ENCODE assay signal across 11 cellular contexts in the genomic region with DNA sequence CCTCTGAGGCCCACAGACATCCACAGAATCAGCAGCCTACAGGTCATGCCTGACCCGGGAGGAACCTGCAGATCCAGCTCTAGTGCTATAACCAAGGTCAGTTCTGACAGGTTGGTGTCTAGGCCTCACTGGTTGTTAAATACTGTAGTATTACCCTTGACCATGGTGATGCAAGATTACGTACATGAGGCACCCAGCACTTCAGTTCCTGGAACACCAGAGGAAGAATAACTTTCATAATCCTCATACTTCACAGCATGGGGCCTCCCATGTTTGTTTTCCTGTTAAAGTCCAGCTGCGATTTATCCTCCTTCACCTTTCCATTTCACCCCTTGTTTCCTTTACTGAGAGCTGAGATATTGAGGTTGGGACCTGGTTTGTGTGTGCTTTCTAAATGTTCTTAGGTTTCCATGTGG. TPM values are rescaled to one million over a fixed set of nuclear protein-coding genes. Genes with fewer than 3 reads are reported as not detected.
DNase-seq lines count a peak whose midpoint lies in the region; ATAC-seq and TF ChIP-seq lines count a peak whose summit lies in the region.
"Had no signal": no experiment of that assay in that cellular context is flagged by ENCODE, and none has a peak within 500 bp of the region (broad histone marks: within the 10 kb centered on the region; RNA-seq: fewer than 3 reads in every experiment).

No MANE protein-coding gene starts in this region.

- H3K27me3 ChIP-seq in gastroesophageal sphincter: no peaks in the 10 kb centered on the region

- no peak overlapping the region for H3K27ac ChIP-seq in gastroesophageal sphincter

- no peak for TF ChIP-seq CTCF in gastroesophageal sphincter (IDR thresholded peaks at IDR 0.05)

- TF ChIP-seq POLR2A in gastroesophageal sphincter (IDR thresholded peaks at IDR 0.05): no peak

- TF ChIP-seq EP300 in gastroesophageal sphincter (IDR thresholded peaks at IDR 0.05): no peak

- H3K27ac Mint-ChIP-seq in stimulated activated naive CD8-positive, alpha-beta T cell treated with anti-CD3 and anti-CD28 coated beads, Interleukin-15, amount 100 ng/mL, for 72 hours: peak overlapping the region; percentile 24 to 79
- H3K27ac Mint-ChIP-seq: CD4-positive, alpha-beta memory T cell had no signal

- no peaks in the 10 kb centered on the region for H3K9me3 ChIP-seq in gastroesophageal sphincter

- peak; percentile 88 for ATAC-seq in stimulated activated naive CD8-positive, alpha-beta T cell treated with anti-CD3 and anti-CD28 coated beads, Interleukin-15, amount 100 ng/mL, for 72 hours
- no peak for ATAC-seq in stimulated activated naive CD8-positive, alpha-beta T cell treated with anti-CD3 and anti-CD28 coated beads, Interleukin-15, Interleukin-2, amounts not matched to agents 100 U/mL and 50 U/mL, for 24 hours
- ATAC-seq in gastroesophageal sphincter (peak; percentile 27), GM21825 (IDR thresholded peaks at IDR 0.05; ENCODE audit: unreplicated experiment) (no peak)
- ATAC-seq: effector memory CD8-positive, alpha-beta T cell had no signal

- WGBS in gastroesophageal sphincter (ENCODE audit: low coverage in 1 of 2), 2 donors: 76 to 85% methylated on average over 2 of the region's 3 CpGs

- DNase-seq in stimulated activated naive CD8-positive, alpha-beta T cell treated with anti-CD3 and anti-CD28 coated beads, Interleukin-15, amount 100 ng/mL, for 72 hours: peak in 1 of 2 donors; percentile 15
- no peak for DNase-seq in stimulated activated naive CD8-positive, alpha-beta T cell treated with anti-CD3 and anti-CD28 coated beads, Interleukin-15, Interleukin-2, amounts not matched to agents 100 U/mL and 50 U/mL, for 24 hours
- peak; percentile 57 for DNase-seq in SKM-1 treated with dmso at 0.1 percent for 144 hours (lab: John Stamatoyannopoulos, UW; ENCODE audit: unreplicated experiment)
- DNase-seq in SHP77 (lab: John Stamatoyannopoulos, UW): no peak
- no peak for DNase-seq in central memory CD4-positive, alpha-beta T cell
- no peak for DNase-seq in HK-2 (ENCODE audit: unreplicated experiment)
- DNase-seq: activated gamma-delta T cell; CD4-positive, alpha-beta memory T cell; effector memory CD8-positive, alpha-beta T cell had no signal

- H3K36me3 ChIP-seq in gastroesophageal sphincter: no peaks in the 10 kb centered on the region

- peaks cover 0 to 8% (median 0%) of the 10 kb centered on the region in 3 donors for H3K4me1 ChIP-seq in gastroesophageal sphincter

- H3K4me3 Mint-ChIP-seq in stimulated activated naive CD8-positive, alpha-beta T cell treated with anti-CD3 and anti-CD28 coated beads, Interleukin-15, amount 100 ng/mL, for 72 hours: peak overlapping the region; percentile 0 to 27
- H3K4me3 Mint-ChIP-seq: CD4-positive, alpha-beta memory T cell; effector memory CD8-positive, alpha-beta T cell had no signal

- H3K4me1 Mint-ChIP-seq in stimulated activated naive CD8-positive, alpha-beta T cell treated with anti-CD3 and anti-CD28 coated beads, Interleukin-15, amount 100 ng/mL, for 72 hours: peaks cover 18% of the 10 kb centered on the region

- H3K9me3 Mint-ChIP-seq in stimulated activated naive CD8-positive, alpha-beta T cell treated with anti-CD3 and anti-CD28 coated beads, Interleukin-15, amount 100 ng/mL, for 72 hours: no peaks in the 10 kb centered on the region
- H3K9me3 Mint-ChIP-seq: CD4-positive, alpha-beta memory T cell; effector memory CD8-positive, alpha-beta T cell had no signal

- no peaks in the 10 kb centered on the region for H3K27me3 Mint-ChIP-seq in stimulated activated naive CD8-positive, alpha-beta T cell treated with anti-CD3 and anti-CD28 coated beads, Interleukin-15, amount 100 ng/mL, for 72 hours
- H3K27me3 Mint-ChIP-seq: CD4-positive, alpha-beta memory T cell had no signal

- H3K4me3 ChIP-seq in gastroesophageal sphincter: no peak overlapping the region

RNA-seq across cellular contexts. Expression of gene GLCE, which starts 34.4 kb away (rescaled TPM):
- 10 to 100 TPM in 3 of 4 donors, 1 to 10 TPM in 1; 5.9 to 18.8 (median 10.2) TPM for total RNA-seq in gastroesophageal sphincter

Comparison
In these comparisons a context has a peak if more than half of its experiments do, and no peak if none do; other contexts are left out.
1. ATAC-seq: peak in stimulated activated naive CD8-positive, alpha-beta T cell treated with anti-CD3 and anti-CD28 coated beads, Interleukin-15, amount 100 ng/mL, for 72 hours (single experiment) and gastroesophageal sphincter (single experiment); none in stimulated activated naive CD8-positive, alpha-beta T cell treated with anti-CD3 and anti-CD28 coated beads, Interleukin-15, Interleukin-2, amounts not matched to agents 100 U/mL and 50 U/mL, for 24 hours (single experiment) and GM21825 (single experiment).